ENCODE assay signal across 27 cellular contexts in the genomic region with DNA sequence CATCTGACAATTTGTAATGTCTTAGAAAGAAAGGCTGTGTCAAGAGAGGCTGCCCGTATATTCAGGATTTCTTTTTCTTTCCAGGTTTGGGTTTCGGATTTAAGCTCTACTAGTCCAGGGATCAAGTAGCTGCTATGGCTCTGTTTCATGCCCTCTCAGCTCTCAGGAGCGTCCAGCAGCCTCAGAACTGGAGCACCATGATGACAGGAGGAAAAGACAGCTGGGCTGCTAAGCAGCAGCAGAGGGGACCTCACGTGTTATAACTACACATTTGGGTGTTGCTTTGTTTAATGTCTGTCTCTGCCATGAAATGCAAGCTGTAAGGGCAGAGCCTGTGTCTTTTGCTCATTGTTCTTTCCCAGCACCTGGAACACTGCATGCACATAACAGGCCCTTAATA. TPM values are rescaled to one million over a fixed set of nuclear protein-coding genes. Genes with fewer than 3 reads are reported as not detected.
DNase-seq lines count a peak whose midpoint lies in the region; ATAC-seq, FAIRE-seq and TF ChIP-seq lines count a peak whose summit lies in the region.
"Had no signal": no experiment of that assay in that cellular context is flagged by ENCODE, and none has a peak within 500 bp of the region (broad histone marks: within the 10 kb centered on the region; RNA-seq: fewer than 3 reads in every experiment).

No MANE protein-coding gene starts in this region.

- H3K36me3 ChIP-seq in ACC112 (ENCODE audit: insufficient read depth, low read length) (peaks cover 55% of the 10 kb centered on the region), muscle layer of duodenum (ENCODE audit: control insufficient read depth in 1 of 2, insufficient read depth in 2 of 2, low read length in 2 of 2) (peaks cover 0 to 33% of the 10 kb centered on the region in 2 donors)

- no peaks in the 10 kb centered on the region for H3K9me3 Mint-ChIP-seq in T-helper 2 cell treated with Interferon-gamma antibody and Interleukin-4, amounts not matched to agents 5 μg/mL and 100 μg/mL, for 36 hours
- H3K9me3 Mint-ChIP-seq: activated B cell treated with CpG ODN at 0.5 μM for 24 hours; activated CD8-positive, alpha-beta T cell treated with anti-CD3 and anti-CD28 coated beads for 36 hours; activated T-cell treated with anti-CD3 and anti-CD28 coated beads, Interleukin-2, amount 50 U/mL, for 24 hours; effector memory CD8-positive, alpha-beta T cell; IgD-negative memory B cell; natural killer cell had no signal

- H3K27me3 ChIP-seq in ACC112 (ENCODE audit: insufficient read depth, low read length): no peaks in the 10 kb centered on the region
- no peaks in the 10 kb centered on the region for H3K27me3 ChIP-seq in muscle layer of duodenum (ENCODE audit: low read depth, low read length)
- H3K27me3 ChIP-seq: spleen had no signal

- H3K4me3 Mint-ChIP-seq in T-helper 2 cell treated with Interferon-gamma antibody and Interleukin-4, amounts not matched to agents 5 μg/mL and 100 μg/mL, for 36 hours: no peak overlapping the region
- H3K4me3 Mint-ChIP-seq: activated B cell treated with CpG ODN at 0.5 μM for 24 hours; activated CD8-positive, alpha-beta T cell treated with anti-CD3 and anti-CD28 coated beads for 36 hours; activated T-cell treated with anti-CD3 and anti-CD28 coated beads, Interleukin-2, amount 50 U/mL, for 24 hours; effector memory CD8-positive, alpha-beta T cell; IgD-negative memory B cell; natural killer cell; T-helper 17 cell had no signal

- H3K4me1 ChIP-seq in ACC112 (ENCODE audit: control insufficient read depth, insufficient read depth, low read length, unreplicated experiment) (peaks cover 56% of the 10 kb centered on the region), muscle layer of duodenum (ENCODE audit: control insufficient read depth in 1 of 2, insufficient read depth in 2 of 2, low read length in 2 of 2) (peaks cover 0 to 3% of the 10 kb centered on the region in 2 donors)

- H3K36me3 Mint-ChIP-seq in T-helper 2 cell treated with Interferon-gamma antibody and Interleukin-4, amounts not matched to agents 5 μg/mL and 100 μg/mL, for 36 hours (ENCODE audit: low read depth): no peaks in the 10 kb centered on the region
- H3K36me3 Mint-ChIP-seq: natural killer cell had no signal

- H3K9me3 ChIP-seq in muscle layer of duodenum (ENCODE audit: control insufficient read depth in 1 of 2, low read length in 2 of 2): no peaks in the 10 kb centered on the region
- H3K9me3 ChIP-seq: spleen had no signal

- H3K79me2 ChIP-seq in ACC112 (ENCODE audit: control insufficient read depth, insufficient read depth, low read length, unreplicated experiment): no peaks in the 10 kb centered on the region

- H3K27me3 Mint-ChIP-seq in T-helper 2 cell treated with Interferon-gamma antibody and Interleukin-4, amounts not matched to agents 5 μg/mL and 100 μg/mL, for 36 hours (ENCODE audit: low read depth): no peaks in the 10 kb centered on the region
- H3K27me3 Mint-ChIP-seq: activated B cell treated with CpG ODN at 0.5 μM for 24 hours; activated CD8-positive, alpha-beta T cell treated with anti-CD3 and anti-CD28 coated beads for 36 hours; activated T-cell treated with anti-CD3 and anti-CD28 coated beads, Interleukin-2, amount 50 U/mL, for 24 hours; effector memory CD8-positive, alpha-beta T cell; IgD-negative memory B cell; T-helper 17 cell had no signal

- no peak overlapping the region for H2AFZ ChIP-seq in ACC112 (ENCODE audit: low read length, unreplicated experiment)

- DNase-seq in NCI-H2171 (lab: John Stamatoyannopoulos, UW): peak; percentile 21
- DNase-seq in coronary artery (ENCODE audit: low spot score): peak; percentile 12
- no peak for DNase-seq in T-helper 2 cell treated with Interferon-gamma antibody and Interleukin-4, amounts not matched to agents 5 μg/mL and 100 μg/mL, for 36 hours (ENCODE audit: low spot score)
- DNase-seq in GM12891 (ENCODE audit: insufficient read length, low spot score): no peak
- no peak for DNase-seq in activated gamma-delta T cell (lab: John Stamatoyannopoulos, UW)
- DNase-seq: activated B cell treated with CpG ODN at 0.5 μM for 24 hours; activated CD8-positive, alpha-beta T cell treated with anti-CD3 and anti-CD28 coated beads for 36 hours; activated naive CD4-positive, alpha-beta T cell treated with anti-CD3 and anti-CD28 coated beads, Interleukin-2, amount 50 U/mL, for 16 hours; activated T-cell treated with anti-CD3 and anti-CD28 coated beads, Interleukin-2, amount 50 U/mL, for 24 hours; C1 segment of cervical spinal cord; cerebellar nuclear complex; DMS153; effector memory CD8-positive, alpha-beta T cell; MM.1S; natural killer cell; NCI-H146; NCI-H446 treated with DMSO at 0.1 percent for 48 hours; spleen; stimulated activated CD4-positive, alpha-beta T cell treated with anti-CD3 and anti-CD28 coated beads, Interleukin-4, amount 100 ng/mL, for 4 hours; T-helper 17 cell had no signal

- ATAC-seq in GM21576 (IDR thresholded peaks at IDR 0.05; ENCODE audit: unreplicated experiment): no peak
- ATAC-seq: activated CD8-positive, alpha-beta T cell treated with anti-CD3 and anti-CD28 coated beads for 36 hours; effector memory CD8-positive, alpha-beta T cell; natural killer cell; T-helper 17 cell had no signal

- H3K4me1 Mint-ChIP-seq in T-helper 2 cell treated with Interferon-gamma antibody and Interleukin-4, amounts not matched to agents 5 μg/mL and 100 μg/mL, for 36 hours (ENCODE audit: low read depth): no peaks in the 10 kb centered on the region

- TF ChIP-seq CTCF in coronary artery (IDR thresholded peaks at IDR 0.05): no peak

- TF ChIP-seq POLR2A in GM12891 (IDR thresholded peaks at IDR 0.05; ENCODE audit: low read depth, low read length): no peak

- H3K27ac ChIP-seq in ACC112 (ENCODE audit: low read depth, low read length): peak overlapping the region; percentile 43
- no peak overlapping the region for H3K27ac ChIP-seq in coronary artery
- peak overlapping the region; percentile 46 for H3K27ac ChIP-seq in muscle layer of duodenum (ENCODE audit: low read length)
- H3K27ac ChIP-seq: HL-60, spleen had no signal

- no peak overlapping the region for H3K27ac Mint-ChIP-seq in T-helper 2 cell treated with Interferon-gamma antibody and Interleukin-4, amounts not matched to agents 5 μg/mL and 100 μg/mL, for 36 hours
- H3K27ac Mint-ChIP-seq: activated B cell treated with CpG ODN at 0.5 μM for 24 hours; activated CD8-positive, alpha-beta T cell treated with anti-CD3 and anti-CD28 coated beads for 36 hours; activated T-cell treated with anti-CD3 and anti-CD28 coated beads, Interleukin-2, amount 50 U/mL, for 24 hours; effector memory CD8-positive, alpha-beta T cell; IgD-negative memory B cell; natural killer cell; T-helper 17 cell had no signal

- no peak overlapping the region for H3K4me3 ChIP-seq in ACC112 (ENCODE audit: low read depth, low read length)
- H3K4me3 ChIP-seq in coronary artery: no peak overlapping the region
- no peak overlapping the region for H3K4me3 ChIP-seq in muscle layer of duodenum (ENCODE audit: low read depth in 1 of 2, low read length in 2 of 2)
- H3K4me3 ChIP-seq: spleen had no signal

- no peak for FAIRE-seq in GM12891 (lab: Jason Lieb, UNC)
- FAIRE-seq: GM12892, islet of Langerhans had no signal

TF ChIP-seq in GM12891, 5 proteins besides CTCF, POLR2A, EP300 and RAD21:
- no peak for TF ChIP-seq POLR2AphosphoS5 (IDR thresholded peaks at IDR 0.05; ENCODE audit: low read depth, low read length)
- no peak for TF ChIP-seq POU2F2 (IDR thresholded peaks at IDR 0.05; ENCODE audit: low read depth, low read length)
- no peak for TF ChIP-seq TAF1 (IDR thresholded peaks at IDR 0.05; ENCODE audit: low read depth, low read length)
- TF ChIP-seq SPI1 (IDR thresholded peaks at IDR 0.05; ENCODE audit: low read depth, low read length): no peak
- no peak for TF ChIP-seq PAX5 (IDR thresholded peaks at IDR 0.05; ENCODE audit: insufficient read depth, low read length, severe bottlenecking)
TF ChIP-seq in GM12891: peak in this region for 0.

RNA-seq across cellular contexts. Expression of gene TBC1D2, which starts 28.5 kb away (rescaled TPM):
- polyA plus RNA-seq in GM12891 (2012; ENCODE audit: low read depth, missing spikeins): 0.58 TPM

RNA-seq across cellular contexts. Expression of gene CORO2A, which starts 34.5 kb away (rescaled TPM):
- 0.65 TPM for polyA plus RNA-seq in GM12891 (2012; ENCODE audit: low read depth, missing spikeins)

Comparison
In these comparisons a context has a peak if more than half of its experiments do, and no peak if none do; other contexts are left out.
1. H3K27ac ChIP-seq: peak in ACC112 (single experiment) and muscle layer of duodenum (single experiment); none in coronary artery (0 of 2).
2. DNase-seq: peak in NCI-H2171 (single experiment) and coronary artery (single experiment); none in T-helper 2 cell treated with Interferon-gamma antibody and Interleukin-4, amounts not matched to agents 5 μg/mL and 100 μg/mL, for 36 hours (single experiment), GM12891 (single experiment) and activated gamma-delta T cell (single experiment).